Comparison of ENCODE assay signal across 14 cellular contexts in genomic region chr11:45411221-45411946, GRCh38.
DNase-seq lines count a peak whose midpoint lies in the region; ATAC-seq and TF ChIP-seq lines count a peak whose summit lies in the region.
"Had no signal": no experiment of that assay in that cellular context is flagged by ENCODE, and none has a peak within 500 bp of the region (broad histone marks: within the 10 kb centered on the region; RNA-seq: fewer than 3 reads in every experiment).

No MANE protein-coding gene starts in this region.

- H3K27me3 ChIP-seq in brain microvascular endothelial cell (replicated peaks): no peaks in the 10 kb centered on the region

- TF ChIP-seq CTCF in brain microvascular endothelial cell (IDR thresholded peaks at IDR 0.05; ENCODE audit: low read depth, low read length, missing control alignments): no peak

- peak; percentile 72 for DNase-seq in NCI-H2171 treated with DMSO at 0.1 percent for 48 hours (lab: John Stamatoyannopoulos, UW)
- DNase-seq in NCI-H2171 (lab: John Stamatoyannopoulos, UW): no peak
- peak; percentile 14 for DNase-seq in brain microvascular endothelial cell
- DNase-seq in iris pigment epithelial cell (ENCODE audit: low read depth): peak; percentile 21
- peak; percentile 49 for DNase-seq in superior temporal gyrus (ENCODE audit: extremely low spot score)
- no peak for DNase-seq in NCI-H2081 treated with DMSO at 0.1 percent for 48 hours (lab: John Stamatoyannopoulos, UW)
- DNase-seq: activated T-cell treated with anti-CD3 and anti-CD28 coated beads, Interleukin-2, amount 50 U/mL, for 4 hours; DMS 273 treated with DMSO at 0.1 percent for 48 hours; kidney glomerular epithelial cell; stimulated activated CD4-positive, alpha-beta T cell treated with anti-CD3 and anti-CD28 coated beads, Interleukin-12 subunit alpha, Interleukin-12 subunit beta, amount 100 ng/mL, for 4 hours; SW 1271 had no signal

- H3K27ac ChIP-seq in brain microvascular endothelial cell: no peak overlapping the region
- H3K27ac ChIP-seq: A549 had no signal

- no peak for ATAC-seq in HG02610 (IDR thresholded peaks at IDR 0.05; ENCODE audit: unreplicated experiment)
- no peak for ATAC-seq in HG03280 (IDR thresholded peaks at IDR 0.05; ENCODE audit: unreplicated experiment)
- ATAC-seq: A549; activated T-cell treated with anti-CD3 and anti-CD28 coated beads, Interleukin-2, amount 50 U/mL, for 4 hours had no signal

- in situ Hi-C loops in brain microvascular endothelial cell (cut with HindIII; ENCODE audit: low pct_ligation_motif_present, low sequenced_read_pairs): no loop called here

- H3K36me3 ChIP-seq in brain microvascular endothelial cell (replicated peaks): no peaks in the 10 kb centered on the region

- H3K4me3 ChIP-seq in brain microvascular endothelial cell (ENCODE audit: low read depth, low read length): no peak overlapping the region
- H3K4me3 ChIP-seq: A549 had no signal

Comparison
In these comparisons a context has a peak if more than half of its experiments do, and no peak if none do; other contexts are left out.
1. DNase-seq: peak in NCI-H2171 treated with DMSO at 0.1 percent for 48 hours (single experiment), brain microvascular endothelial cell (single experiment), iris pigment epithelial cell (single experiment) and superior temporal gyrus (single experiment); none in NCI-H2171 (single experiment) and NCI-H2081 treated with DMSO at 0.1 percent for 48 hours (single experiment).